1 cellular context compared by ENCODE assay signal in genomic region chr10:133306941-133307379, GRCh38.
TF ChIP-seq lines count a peak whose summit lies in the region.

No MANE protein-coding gene starts in this region.

TF ChIP-seq in IMR-90, 13 proteins besides CTCF, POLR2A, EP300 and RAD21:
- TF ChIP-seq RCOR1 (IDR thresholded peaks at IDR 0.05; ENCODE audit: insufficient replicate concordance, low read length) (no peak), USF2 (IDR thresholded peaks at IDR 0.05; ENCODE audit: low read depth, low read length) (no peak), MXI1 (IDR thresholded peaks at IDR 0.05; ENCODE audit: borderline replicate concordance, low read depth, low read length) (no peak), MAFK (IDR thresholded peaks at IDR 0.05; ENCODE audit: low read depth, low read length) (no peak), RFX5 (IDR thresholded peaks at IDR 0.05; ENCODE audit: low read depth, low read length) (no peak), CEBPB (IDR thresholded peaks at IDR 0.05; ENCODE audit: low read depth, low read length) (no peak), MAZ (IDR thresholded peaks at IDR 0.05; ENCODE audit: borderline replicate concordance, low read depth, low read length) (no peak), ELK1 (IDR thresholded peaks at IDR 0.05; ENCODE audit: borderline replicate concordance, low read depth, low read length) (no peak), NFE2L2 (IDR thresholded peaks at IDR 0.05; ENCODE audit: low read depth, low read length) (no peak), BHLHE40 (IDR thresholded peaks at IDR 0.05; ENCODE audit: low read depth, low read length) (no peak), FOS (IDR thresholded peaks at IDR 0.05; ENCODE audit: low read depth, low read length) (no peak), SMC3 (IDR thresholded peaks at IDR 0.05; ENCODE audit: low read depth, low read length) (no peak), CHD1 (IDR thresholded peaks at IDR 0.05; ENCODE audit: low read depth, low read length) (no peak)
TF ChIP-seq in IMR-90: peak in this region for 0.
